In genomic region chr7:111407258-111407657, GRCh38 we compare ENCODE assay signal across 11 cellular contexts.
"Had no signal": no experiment of that assay in that cellular context is flagged by ENCODE, and none has a peak within 500 bp of the region (broad histone marks: within the 10 kb centered on the region; RNA-seq: fewer than 3 reads in every experiment).

No MANE protein-coding gene starts in this region.

- H3K36me3 ChIP-seq: HAP-1 had no signal

- H3K27ac ChIP-seq: GM23248 had no signal

- FAIRE-seq: H1, H54 had no signal

- H2AFZ ChIP-seq: GM23248, GM23338 had no signal

- H3K4me1 ChIP-seq: HAP-1 had no signal

- H3K4me2 ChIP-seq: GM23338 had no signal

- H3K27ac Mint-ChIP-seq: GM23338, H9, HFFc6 had no signal

- H3K9me3 Mint-ChIP-seq: GM23338, HFFc6 had no signal

- H3K9ac ChIP-seq: GM23248 had no signal

- H3K4me3 ChIP-seq: GM23248, GM23338, HAP-1 had no signal

- ATAC-seq: GM23338, HCT116 had no signal

- H3K4me3 Mint-ChIP-seq: GM23338, H9, HFFc6 had no signal

- H3K9me3 ChIP-seq: HAP-1 had no signal

- DNase-seq: GM23248, GOT3, H7, H9, HCEC 1CT, HFFc6 had no signal
